ENCODE assay signal across 8 cellular contexts in genomic region chr1:248448409-248449074, GRCh38.
A peak's percentile ranks its signal among the peaks of the same experiment; 100 is the strongest.
DNase-seq lines count a peak whose midpoint lies in the region; ATAC-seq lines count a peak whose summit lies in the region.
"Not testable (repeated sequence)": the region's sequence is repeated elsewhere in the genome, so short reads cannot be mapped to it uniquely, and the experiment has no call there.

No MANE protein-coding gene starts in this region.

- ATAC-seq in GM18858 (IDR thresholded peaks at IDR 0.05; ENCODE audit: unreplicated experiment): peak; percentile 66
- ATAC-seq in GM19351 (IDR thresholded peaks at IDR 0.05; ENCODE audit: unreplicated experiment): peak; percentile 40
- ATAC-seq in GM21447 (IDR thresholded peaks at IDR 0.05; ENCODE audit: unreplicated experiment): peak; percentile 52
- ATAC-seq in HG02623 (IDR thresholded peaks at IDR 0.05; ENCODE audit: unreplicated experiment): peak; percentile 61
- ATAC-seq in HG02981 (IDR thresholded peaks at IDR 0.05; ENCODE audit: unreplicated experiment): peak; percentile 49
- peak; percentile 61 for ATAC-seq in HG03196 (IDR thresholded peaks at IDR 0.05; ENCODE audit: unreplicated experiment)
- peak; percentile 40 for ATAC-seq in HG03571 (IDR thresholded peaks at IDR 0.05; ENCODE audit: unreplicated experiment)
- peak; percentile 37 for ATAC-seq in stimulated activated naive CD8-positive, alpha-beta T cell treated with anti-CD3 and anti-CD28 coated beads, Interleukin-15, Interleukin-2, amounts not matched to agents 100 U/mL and 50 U/mL, for 24 hours

- not testable (repeated sequence) for DNase-seq in stimulated activated naive CD8-positive, alpha-beta T cell treated with anti-CD3 and anti-CD28 coated beads, Interleukin-15, Interleukin-2, amounts not matched to agents 100 U/mL and 50 U/mL, for 24 hours
